8 cellular contexts compared by ENCODE assay signal in genomic region chr12:10033783-10034381, GRCh38. TPM values are rescaled to one million over a fixed set of nuclear protein-coding genes. Genes with fewer than 3 reads are reported as not detected.
A peak's percentile ranks its signal among the peaks of the same experiment; 100 is the strongest.
DNase-seq lines count a peak whose midpoint lies in the region; ATAC-seq and TF ChIP-seq lines count a peak whose summit lies in the region.

No MANE protein-coding gene starts in this region.

- TF ChIP-seq CTCF in 22Rv1 (IDR thresholded peaks at IDR 0.05) (peak; percentile 76), GM12873 (IDR thresholded peaks at IDR 0.05; ENCODE audit: insufficient read depth, low read depth, low read length, missing control alignments) (peak; percentile 10), RWPE2 (IDR thresholded peaks at IDR 0.05; ENCODE audit: poor library complexity, severe bottlenecking) (peak; percentile 62), gastroesophageal sphincter (IDR thresholded peaks at IDR 0.05) (peak; percentile 26 to 57 (median 46))

- no peaks in the 10 kb centered on the region for H3K9me3 ChIP-seq in RWPE2 (ENCODE audit: severe bottlenecking)
- no peaks in the 10 kb centered on the region for H3K9me3 ChIP-seq in gastroesophageal sphincter

- H3K4me3 ChIP-seq in RWPE2 (ENCODE audit: severe bottlenecking) = no peak overlapping the region
- no peak overlapping the region for H3K4me3 ChIP-seq in gastroesophageal sphincter

- TF ChIP-seq EP300 in gastroesophageal sphincter (IDR thresholded peaks at IDR 0.05) = no peak

- no peak for DNase-seq in RWPE2 (ENCODE audit: low spot score)
- DNase-seq in activated CD8-positive, alpha-beta memory T cell treated with anti-CD3 and anti-CD28 coated beads, Interleukin-2, amount 50 U/mL, for 4 hours = no peak
- no peak for DNase-seq in mesenteric fat pad (ENCODE audit: low spot score)

- no peaks in the 10 kb centered on the region for H3K36me3 ChIP-seq in RWPE2 (ENCODE audit: low read depth)
- no peaks in the 10 kb centered on the region for H3K36me3 ChIP-seq in gastroesophageal sphincter

- H3K27me3 ChIP-seq in RWPE2 (ENCODE audit: insufficient read depth, poor library complexity, severe bottlenecking) (no peaks in the 10 kb centered on the region), gastroesophageal sphincter (no peaks in the 10 kb centered on the region)

- H3K27ac ChIP-seq in 22Rv1 = no peak overlapping the region
- no peak overlapping the region for H3K27ac ChIP-seq in RWPE2 (ENCODE audit: poor library complexity, severe bottlenecking)
- no peak overlapping the region for H3K27ac ChIP-seq in gastroesophageal sphincter

- peaks cover 4% of the 10 kb centered on the region for H3K4me1 ChIP-seq in RWPE2 (ENCODE audit: insufficient read depth, poor library complexity, severe bottlenecking)
- no peaks in the 10 kb centered on the region for H3K4me1 ChIP-seq in gastroesophageal sphincter

- no peak for TF ChIP-seq POLR2A in gastroesophageal sphincter (IDR thresholded peaks at IDR 0.05)

- ATAC-seq in RWPE2 (ENCODE audit: low read depth) (no peak), gastroesophageal sphincter (no peak), HG02763 (IDR thresholded peaks at IDR 0.05; ENCODE audit: unreplicated experiment) (no peak), HG03097 (IDR thresholded peaks at IDR 0.05; ENCODE audit: low FRiP score, unreplicated experiment) (no peak)

RNA-seq across cellular contexts. Expression of gene CLEC9A, which starts 3.4 kb away (rescaled TPM):
- total RNA-seq in gastroesophageal sphincter = not detected
- not detected for total RNA-seq in mesenteric fat pad

RNA-seq across cellular contexts. Expression of gene CLEC12B, which starts 23.5 kb away (rescaled TPM):
- total RNA-seq in gastroesophageal sphincter (not detected), mesenteric fat pad (0.71 TPM)

RNA-seq across cellular contexts. Expression of gene CLEC1B, which starts 35.0 kb away (rescaled TPM):
- total RNA-seq in gastroesophageal sphincter (not detected), mesenteric fat pad (not detected)

Comparison
In these comparisons a context has a peak if more than half of its experiments do, and no peak if none do; other contexts are left out.
1. CTCF ChIP-seq: peak in every context shown above with its lines; median percentile 76 in 22Rv1; 62 in RWPE2; 46 in gastroesophageal sphincter; 10 in GM12873.